18 cellular contexts compared by ENCODE assay signal in the genomic region with DNA sequence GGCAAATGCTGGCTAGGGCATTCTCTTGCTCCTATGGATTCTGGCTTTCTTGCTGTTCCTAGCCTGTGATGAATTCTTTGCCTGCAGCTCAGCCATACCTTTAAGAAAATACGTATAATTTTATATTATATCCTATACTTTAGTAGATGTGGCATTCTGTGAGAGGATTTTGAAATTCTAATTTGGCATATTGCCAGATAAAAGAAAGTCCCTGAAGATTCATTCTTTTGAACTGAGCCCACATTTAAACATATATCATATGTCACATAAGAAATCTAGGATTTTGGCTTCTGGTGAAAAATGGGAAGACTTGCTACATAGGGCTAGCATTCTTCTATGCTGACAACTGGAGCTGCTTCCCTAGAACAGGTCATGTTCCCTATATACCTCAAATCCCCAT.
DNase-seq lines count a peak whose midpoint lies in the region; ATAC-seq, FAIRE-seq and TF ChIP-seq lines count a peak whose summit lies in the region.
"Had no signal": no experiment of that assay in that cellular context is flagged by ENCODE, and none has a peak within 500 bp of the region (broad histone marks: within the 10 kb centered on the region; RNA-seq: fewer than 3 reads in every experiment).

No MANE protein-coding gene starts in this region.

- TF ChIP-seq EP300 in HepG2 (IDR thresholded peaks at IDR 0.05; ENCODE audit: low read depth in 2 of 2, low read length in 2 of 2) = no peak
- no peak for TF ChIP-seq EP300 in HepG2 (CRISPR knock-in tag; IDR thresholded peaks at IDR 0.05; ENCODE audit: borderline replicate concordance)

- H3K27ac ChIP-seq in HepG2 (ENCODE audit: extremely low read length, insufficient read depth, low read length) (no peak overlapping the region), right lobe of liver (no peak overlapping the region), mesendoderm (ENCODE audit: low read depth, low read length) (no peak overlapping the region)
- H3K27ac ChIP-seq: 22Rv1; A549; BLaER1 treated with 17β-estradiol and CSF1 and Interleukin-3, amounts not matched to agents 10 nM and 100 nM; C4-2B had no signal

- H3K79me2 ChIP-seq in HepG2 (ENCODE audit: insufficient read depth, low read length) (no peaks in the 10 kb centered on the region), mesendoderm (ENCODE audit: control insufficient read depth, insufficient read depth, low read length) (no peaks in the 10 kb centered on the region)

- H3K9ac ChIP-seq in HepG2 (ENCODE audit: insufficient read depth, low read depth, low read length) = no peak overlapping the region
- no peak overlapping the region for H3K9ac ChIP-seq in mesendoderm (ENCODE audit: low read length)
- H3K9ac ChIP-seq: BLaER1 treated with 17β-estradiol and CSF1 and Interleukin-3, amounts not matched to agents 10 nM and 100 nM had no signal

- H3K9me3 ChIP-seq in HepG2 (ENCODE audit: low read length) (peaks cover 22% of the 10 kb centered on the region; the same call in 1 of the 2 replicates), right lobe of liver (peaks cover 0 to 4% (median 0%) of the 10 kb centered on the region in 4 donors)
- H3K9me3 ChIP-seq: A549 had no signal

- H3K23ac ChIP-seq in mesendoderm (ENCODE audit: low read length) = no peak overlapping the region

- no peak overlapping the region for H2BK5ac ChIP-seq in mesendoderm (ENCODE audit: low read length)

- no peak for TF ChIP-seq CTCF in HepG2 (CRISPR knock-in tag; IDR thresholded peaks at IDR 0.05)
- TF ChIP-seq CTCF in right lobe of liver (IDR thresholded peaks at IDR 0.05) = no peak

- TF ChIP-seq POLR2A in HepG2 (IDR thresholded peaks at IDR 0.05; ENCODE audit: insufficient read depth in 1 of 2, low read depth in 2 of 2, low read length in 2 of 2) = no peak
- no peak for TF ChIP-seq POLR2A in right lobe of liver (IDR thresholded peaks at IDR 0.05)

- H3K4me2 ChIP-seq in HepG2 (ENCODE audit: low read depth, low read length) = no peak overlapping the region
- no peak overlapping the region for H3K4me2 ChIP-seq in mesendoderm (ENCODE audit: low read length)
- H3K4me2 ChIP-seq: A549; BLaER1 treated with 17β-estradiol and CSF1 and Interleukin-3, amounts not matched to agents 10 nM and 100 nM had no signal

- TF ChIP-seq RAD21 in HepG2 (CRISPR knock-in tag; IDR thresholded peaks at IDR 0.05) = no peak

- in situ Hi-C loops in HepG2 (cut with HindIII; ENCODE audit: extremely low pct_ligation_motif_present, low pct_unique_long_range_greater_than_20kb) = no loop called here

- no peak overlapping the region for H2BK15ac ChIP-seq in mesendoderm (replicated peaks; ENCODE audit: low read depth)

- H3K4me1 ChIP-seq in HepG2 (ENCODE audit: insufficient read depth, low read length) (no peaks in the 10 kb centered on the region), right lobe of liver (no peaks in the 10 kb centered on the region), mesendoderm (ENCODE audit: control insufficient read depth, low read depth, low read length) (peaks cover 2% of the 10 kb centered on the region)
- H3K4me1 ChIP-seq: BLaER1 treated with 17β-estradiol and CSF1 and Interleukin-3, amounts not matched to agents 10 nM and 100 nM had no signal

- no peak for ATAC-seq in HepG2
- no peak for ATAC-seq in right lobe of liver
- ATAC-seq in GM21390 (IDR thresholded peaks at IDR 0.05; ENCODE audit: unreplicated experiment) = no peak
- ATAC-seq: A549; CD8-positive, alpha-beta T cell had no signal

- H3K4ac ChIP-seq in mesendoderm (ENCODE audit: low read depth, low read length) = no peak overlapping the region

- H3K4me3 ChIP-seq in HepG2 (replicated peaks in 1 of 3; ENCODE audit: insufficient read depth in 1 of 3, low read depth in 2 of 3, low read length in 3 of 3) = no peak overlapping the region
- no peak overlapping the region for H3K4me3 ChIP-seq in right lobe of liver
- no peak overlapping the region for H3K4me3 ChIP-seq in mesendoderm (ENCODE audit: low read length)
- H3K4me3 ChIP-seq: A549; BLaER1 treated with 17β-estradiol and CSF1 and Interleukin-3, amounts not matched to agents 10 nM and 100 nM had no signal

- peak overlapping the region; percentile 68 for H3K18ac ChIP-seq in mesendoderm (ENCODE audit: low read length)

- H2BK120ac ChIP-seq in mesendoderm (ENCODE audit: low read depth, low read length) = no peak overlapping the region

- H3K36me3 ChIP-seq in HepG2 (replicated peaks in 1 of 2; ENCODE audit: control insufficient read depth in 1 of 2, insufficient read depth in 2 of 2, low read length in 2 of 2) (no peaks in the 10 kb centered on the region), right lobe of liver (no peaks in the 10 kb centered on the region), mesendoderm (ENCODE audit: control insufficient read depth, insufficient read depth, low read length) (no peaks in the 10 kb centered on the region)
- H3K36me3 ChIP-seq: BLaER1 treated with 17β-estradiol and CSF1 and Interleukin-3, amounts not matched to agents 10 nM and 100 nM had no signal

- POLR2A ChIA-PET in HepG2 (lab: Yijun Ruan, JAX) = no interaction called here

- intact Hi-C loops in HepG2 (cut with micrococcal nuclease; ENCODE audit: unreplicated experiment) (no loop called here), right lobe of liver (cut with DNase I) (no loop called here)

- H3K79me1 ChIP-seq in mesendoderm (ENCODE audit: low read length) = no peaks in the 10 kb centered on the region

- H2AK5ac ChIP-seq in mesendoderm (ENCODE audit: low read length) = no peak overlapping the region

- H2AFZ ChIP-seq in HepG2 (ENCODE audit: low read length) = no peak overlapping the region

- 79% methylated on average over 1 of the region's 1 CpG for WGBS in HepG2 (ENCODE audit: low lambda C conversion rate)
- WGBS in right lobe of liver (ENCODE audit: insufficient coverage, low coverage, low lambda C conversion rate, missing lambda C conversion rate) = 100% methylated on average over 1 of the region's 1 CpG
- WGBS in mesendoderm (ENCODE audit: extremely low coverage, insufficient coverage, low lambda C conversion rate) = no CpG with 5 or more reads among the region's 1 CpG

- FAIRE-seq in HepG2 (lab: Jason Lieb, UNC) (no peak), HTR-8/SVneo (lab: Jason Lieb, UNC) (no peak)
- FAIRE-seq: A549, D721Med, G401.6, GM12891 had no signal

- H3K27me3 ChIP-seq in HepG2 (ENCODE audit: control insufficient read depth in 1 of 2, insufficient read depth in 2 of 2, low read length in 2 of 2) = no peaks in the 10 kb centered on the region
- H3K27me3 ChIP-seq in right lobe of liver = no peaks in the 10 kb centered on the region
- no peaks in the 10 kb centered on the region for H3K27me3 ChIP-seq in mesendoderm (ENCODE audit: insufficient read depth, low read length, poor library complexity)
- H3K27me3 ChIP-seq: BLaER1 treated with 17β-estradiol and CSF1 and Interleukin-3, amounts not matched to agents 10 nM and 100 nM had no signal

- no TSS peak for BruUV-seq in HepG2 (replicated peaks; lab: Mats Ljungman, UMichigan)

- DNase-seq in HepG2 (ENCODE audit: low spot score) = no peak
- DNase-seq in right lobe of liver = no peak
- DNase-seq in mesendoderm = no peak
- DNase-seq in HTR-8/SVneo (ENCODE audit: insufficient read length, low spot score) = no peak
- DNase-seq: AML-193; Calu3; CD4-positive, alpha-beta T cell; CD8-positive, alpha-beta T cell; DMS79 treated with DMSO at 0.1 percent for 48 hours; GF-D8 had no signal

- CTCF ChIA-PET in HepG2 (lab: Yijun Ruan, JAX; ENCODE audit: low intra/inter-chr PET ratio, low total read pairs) = no interaction called here

- H3K56ac ChIP-seq in mesendoderm (ENCODE audit: low read length) = no peak overlapping the region

- no peak overlapping the region for H4K8ac ChIP-seq in mesendoderm (ENCODE audit: low read depth, low read length)

- no peaks in the 10 kb centered on the region for H4K20me1 ChIP-seq in HepG2 (ENCODE audit: insufficient read depth, low read length)
- H4K20me1 ChIP-seq: BLaER1 treated with 17β-estradiol and CSF1 and Interleukin-3, amounts not matched to agents 10 nM and 100 nM had no signal

- no peak overlapping the region for H4K5ac ChIP-seq in mesendoderm (ENCODE audit: low read length)

TF ChIP-seq in HepG2, 621 proteins besides CTCF, POLR2A, EP300 and RAD21:
- TF ChIP-seq LCORL (IDR thresholded peaks at IDR 0.05) = peak; percentile 84
- TF ChIP-seq LCORL (CRISPR knock-in tag; IDR thresholded peaks at IDR 0.05) = no peak
- no peak for TF ChIP-seq RERE (CRISPR knock-in tag; IDR thresholded peaks at IDR 0.05; ENCODE audit: low read depth)
TF ChIP-seq in HepG2: peak in this region for 1.
